In genomic region chr5:112660359-112660758, GRCh38 we compare ENCODE assay signal across 1 cellular context.
"Had no signal": no experiment of that assay in that cellular context is flagged by ENCODE, and none has a peak within 500 bp of the region (broad histone marks: within the 10 kb centered on the region; RNA-seq: fewer than 3 reads in every experiment).

No MANE protein-coding gene starts in this region.

- H3K4me3 ChIP-seq: GM12878 had no signal

- ATAC-seq: GM12878 had no signal
